1 cellular context compared by ENCODE assay signal in genomic region chr1:151189638-151190445, GRCh38.
A peak's percentile ranks its signal among the peaks of the same experiment; 100 is the strongest.
TF ChIP-seq lines count a peak whose summit lies in the region.

TSS of gene VPS72 (minus strand) at chr1:151190197. CDS start at chr1:151190121, 76 bp downstream.

TF ChIP-seq in HEK293, 187 proteins besides CTCF, POLR2A, EP300 and RAD21 (continued from another document):
- TF ChIP-seq HIC1 (tag by site-specific recombination; IDR thresholded peaks at IDR 0.05) (peak; percentile 78; the same call in 1 of the 2 replicates), KLF17 (tag by site-specific recombination; IDR thresholded peaks at IDR 0.05) (peak; percentile 91), ZNF596 (tag by site-specific recombination; IDR thresholded peaks at IDR 0.05) (no peak), ATF2 (tag by site-specific recombination; IDR thresholded peaks at IDR 0.05; ENCODE audit: low read depth) (no peak), ZNF394 (tag by site-specific recombination; IDR thresholded peaks at IDR 0.05; ENCODE audit: borderline replicate concordance) (peak; percentile 90), ZNF530 (tag by site-specific recombination; IDR thresholded peaks at IDR 0.05; ENCODE audit: low read depth) (no peak), ZNF707 (tag by site-specific recombination; IDR thresholded peaks at IDR 0.05) (no peak), ZNF501 (tag by site-specific recombination; IDR thresholded peaks at IDR 0.05) (peak; percentile 97), ZBTB10 (tag by site-specific recombination; IDR thresholded peaks at IDR 0.05) (peak; percentile 73), ZFP37 (tag by site-specific recombination; IDR thresholded peaks at IDR 0.05) (peak; percentile 90), ELK4 (IDR thresholded peaks at IDR 0.05; ENCODE audit: borderline replicate concordance, low read depth, low read length) (peak; percentile 95), ZNF223 (tag by site-specific recombination; IDR thresholded peaks at IDR 0.05) (no peak), ZNF274 (IDR thresholded peaks at IDR 0.05; ENCODE audit: low read length) (no peak), ZNF274 (tag by site-specific recombination; IDR thresholded peaks at IDR 0.05; ENCODE audit: borderline replicate concordance) (no peak), EGR2 (tag by site-specific recombination; IDR thresholded peaks at IDR 0.05; ENCODE audit: low read depth) (no peak), ZNF629 (tag by site-specific recombination; IDR thresholded peaks at IDR 0.05) (peak; percentile 59; the same call in 1 of the 2 replicates), ZSCAN4 (tag by site-specific recombination; IDR thresholded peaks at IDR 0.05) (no peak), PRDM6 (tag by site-specific recombination; IDR thresholded peaks at IDR 0.05) (no peak), ZNF555 (tag by site-specific recombination; conservative IDR thresholded peaks at IDR 0.05) (no peak), ZSCAN16 (tag by site-specific recombination; IDR thresholded peaks at IDR 0.05) (no peak), ZNF433 (tag by site-specific recombination; IDR thresholded peaks at IDR 0.05; ENCODE audit: low read depth) (no peak), ZNF747 (tag by site-specific recombination; IDR thresholded peaks at IDR 0.05) (no peak), ZNF280D (tag by site-specific recombination; IDR thresholded peaks at IDR 0.05) (no peak), PRDM10 (tag by site-specific recombination; IDR thresholded peaks at IDR 0.05) (peak; percentile 62), ZNF174 (tag by site-specific recombination; IDR thresholded peaks at IDR 0.05) (no peak), ZNF670 (tag by site-specific recombination; IDR thresholded peaks at IDR 0.05; ENCODE audit: low read depth) (no peak), ZNF239 (tag by site-specific recombination; IDR thresholded peaks at IDR 0.05) (no peak), ZNF768 (tag by site-specific recombination; IDR thresholded peaks at IDR 0.05) (no peak), ZNF660 (tag by site-specific recombination; IDR thresholded peaks at IDR 0.05) (peak; percentile 92), ZNF639 (tag by site-specific recombination; IDR thresholded peaks at IDR 0.05) (peak; percentile 69), ZNF10 (tag by site-specific recombination; IDR thresholded peaks at IDR 0.05) (peak; percentile 84), KLF7 (tag by site-specific recombination; IDR thresholded peaks at IDR 0.05; ENCODE audit: borderline replicate concordance) (peak; percentile 92; the same call in 1 of the 2 replicates), ZBTB1 (tag by site-specific recombination; IDR thresholded peaks at IDR 0.05) (no peak), ZEB2 (tag by site-specific recombination; IDR thresholded peaks at IDR 0.05) (peak; percentile 92), ZNF324 (tag by site-specific recombination; IDR thresholded peaks at IDR 0.05) (peak; percentile 95), ZNF549 (tag by site-specific recombination; IDR thresholded peaks at IDR 0.05) (no peak)
